17 cellular contexts compared by ENCODE assay signal in genomic region chr14:71465316-71465715, GRCh38.
"Had no signal": no experiment of that assay in that cellular context is flagged by ENCODE, and none has a peak within 500 bp of the region (broad histone marks: within the 10 kb centered on the region; RNA-seq: fewer than 3 reads in every experiment).

No MANE protein-coding gene starts in this region.

- H3K27me3 ChIP-seq: foreskin keratinocyte, hepatocyte, pancreas, right lobe of liver, transverse colon, uterus had no signal

- H3K9me3 ChIP-seq: lower lobe of right lung, pancreas, right lobe of liver, transverse colon, uterus had no signal

- ATAC-seq: activated T-cell treated with anti-CD3 and anti-CD28 coated beads, Interleukin-2, amount 50 U/mL, for 72 hours; foreskin keratinocyte; left colon; lower lobe of right lung; natural killer cell; pancreas; right lobe of liver had no signal

- H3K36me3 ChIP-seq: lower lobe of right lung, pancreas, right lobe of liver, transverse colon, uterus had no signal

- H3K27ac ChIP-seq: foreskin keratinocyte, hepatocyte, lower lobe of right lung, pancreas, right lobe of liver, transverse colon, uterus had no signal

- H3K4me1 ChIP-seq: lower lobe of right lung, pancreas, right lobe of liver, transverse colon, uterus had no signal

- DNase-seq: activated CD4-positive, CD25-positive, alpha-beta regulatory T cell treated with anti-CD3 and anti-CD28 coated beads, Interleukin-2, amount 50 U/mL, for 72 hours; activated effector memory CD4-positive, alpha-beta T cell treated with anti-CD3 and anti-CD28 coated beads, Interleukin-2, amount 50 U/mL, for 16 hours; activated T-cell treated with anti-CD3 and anti-CD28 coated beads, Interleukin-2, amount 50 U/mL, for 72 hours; foreskin keratinocyte; islet precursor cell; left colon; lower lobe of right lung; natural killer cell; pancreas; right lobe of liver; small intestine; stimulated activated CD4-positive, alpha-beta T cell treated with anti-CD3 and anti-CD28 coated beads, Interleukin-15, amount 100 ng/mL, for 24 hours; stimulated activated CD4-positive, alpha-beta T cell treated with anti-CD3 and anti-CD28 coated beads, Interleukin-2, amount 100 ng/mL, for 48 hours; T1000; transverse colon; uterus had no signal

- H2AFZ ChIP-seq: hepatocyte had no signal

- H3K4me3 ChIP-seq: hepatocyte, lower lobe of right lung, pancreas, right lobe of liver, transverse colon, uterus had no signal

- H3K4me2 ChIP-seq: hepatocyte had no signal
